ENCODE assay signal across 9 cellular contexts in genomic region chr3:66469220-66469640, GRCh38. TPM values are rescaled to one million over a fixed set of nuclear protein-coding genes. Genes with fewer than 3 reads are reported as not detected.
DNase-seq lines count a peak whose midpoint lies in the region; ATAC-seq lines count a peak whose summit lies in the region.
"Had no signal": no experiment of that assay in that cellular context is flagged by ENCODE, and none has a peak within 500 bp of the region (broad histone marks: within the 10 kb centered on the region; RNA-seq: fewer than 3 reads in every experiment).

No MANE protein-coding gene starts in this region.

- H3K9ac ChIP-seq in mesendoderm (ENCODE audit: low read length), result no peak overlapping the region

- H3K79me2 ChIP-seq in mesendoderm (ENCODE audit: control insufficient read depth, insufficient read depth, low read length), result peaks cover 29% of the 10 kb centered on the region

- H3K27me3 ChIP-seq in mesendoderm (ENCODE audit: insufficient read depth, low read length, poor library complexity), result no peaks in the 10 kb centered on the region

- no peak overlapping the region for H4K5ac ChIP-seq in mesendoderm (ENCODE audit: low read length)

- H2BK5ac ChIP-seq in mesendoderm (ENCODE audit: low read length), result no peak overlapping the region

- peak overlapping the region; percentile 67 for H3K4me3 Mint-ChIP-seq in activated T-cell treated with anti-CD3 and anti-CD28 coated beads, Interleukin-2, amount 50 U/mL, for 24 hours
- peak overlapping the region; percentile 6 to 19 for H3K4me3 Mint-ChIP-seq in stimulated activated naive B cell treated with anti-CD40 and anti-IgM and Interleukin-4, amounts not matched to agents 10 μg/mL and 1 μg/mL and 100 μg/mL, for 72 hours

- H3K27me3 Mint-ChIP-seq in activated T-cell treated with anti-CD3 and anti-CD28 coated beads, Interleukin-2, amount 50 U/mL, for 24 hours, result no peaks in the 10 kb centered on the region
- peaks cover 4 to 12% of the 10 kb centered on the region in 2 donors for H3K27me3 Mint-ChIP-seq in stimulated activated naive B cell treated with anti-CD40 and anti-IgM and Interleukin-4, amounts not matched to agents 10 μg/mL and 1 μg/mL and 100 μg/mL, for 72 hours

- H3K56ac ChIP-seq in mesendoderm (ENCODE audit: low read length), result no peak overlapping the region

- H4K8ac ChIP-seq in mesendoderm (ENCODE audit: low read depth, low read length), result no peak overlapping the region

- no peak overlapping the region for H2BK120ac ChIP-seq in mesendoderm (ENCODE audit: low read depth, low read length)

- peak overlapping the region; percentile 96 for H3K27ac Mint-ChIP-seq in activated T-cell treated with anti-CD3 and anti-CD28 coated beads, Interleukin-2, amount 50 U/mL, for 24 hours
- H3K27ac Mint-ChIP-seq in stimulated activated naive B cell treated with anti-CD40 and anti-IgM and Interleukin-4, amounts not matched to agents 10 μg/mL and 1 μg/mL and 100 μg/mL, for 72 hours, result peak overlapping the region; percentile 91

- no CpG with 5 or more reads among the region's 4 CpGs for WGBS in mesendoderm (ENCODE audit: extremely low coverage, insufficient coverage, low lambda C conversion rate)

- peak; percentile 65 for ATAC-seq in HG02678 (IDR thresholded peaks at IDR 0.05; ENCODE audit: unreplicated experiment)
- ATAC-seq in stimulated activated naive B cell treated with anti-CD40 and anti-IgM and Interleukin-4, amounts not matched to agents 10 μg/mL and 1 μg/mL and 100 μg/mL, for 72 hours (replicated peaks), result peak; percentile 62 to 76

- H3K4me1 ChIP-seq in mesendoderm (ENCODE audit: control insufficient read depth, low read depth, low read length), result peaks cover 6% of the 10 kb centered on the region

- H2BK15ac ChIP-seq in mesendoderm (replicated peaks; ENCODE audit: low read depth), result no peak overlapping the region

- no peak overlapping the region for H3K18ac ChIP-seq in mesendoderm (ENCODE audit: low read length)

- peaks cover 13% of the 10 kb centered on the region for H3K79me1 ChIP-seq in mesendoderm (ENCODE audit: low read length)

- H3K4ac ChIP-seq in mesendoderm (ENCODE audit: low read depth, low read length), result no peak overlapping the region

- DNase-seq in activated T-cell treated with anti-CD3 and anti-CD28 coated beads, Interleukin-2, amount 50 U/mL, for 24 hours, result no peak
- no peak for DNase-seq in activated T-cell treated with anti-CD3 and anti-CD28 coated beads, Interleukin-2, amount 50 U/mL, for 1 hour
- DNase-seq in NCI-H526 treated with DMSO at 0.1 percent for 48 hours (lab: John Stamatoyannopoulos, UW) (peak; percentile 71), mesendoderm (no peak), DMS53 (lab: John Stamatoyannopoulos, UW) (no peak), NCI-H2081 treated with DMSO at 0.1 percent for 48 hours (lab: John Stamatoyannopoulos, UW) (no peak)
- peak; percentile 35 for DNase-seq in stimulated activated naive B cell treated with anti-CD40 and anti-IgM and Interleukin-4, amounts not matched to agents 10 μg/mL and 1 μg/mL and 100 μg/mL, for 72 hours
- DNase-seq: left ventricle myocardium inferior had no signal

- no peaks in the 10 kb centered on the region for H3K9me3 Mint-ChIP-seq in activated T-cell treated with anti-CD3 and anti-CD28 coated beads, Interleukin-2, amount 50 U/mL, for 24 hours
- no peaks in the 10 kb centered on the region for H3K9me3 Mint-ChIP-seq in stimulated activated naive B cell treated with anti-CD40 and anti-IgM and Interleukin-4, amounts not matched to agents 10 μg/mL and 1 μg/mL and 100 μg/mL, for 72 hours

- H3K4me3 ChIP-seq in mesendoderm (ENCODE audit: low read length), result no peak overlapping the region
- H3K4me3 ChIP-seq: left ventricle myocardium inferior had no signal

- H3K36me3 Mint-ChIP-seq in activated T-cell treated with anti-CD3 and anti-CD28 coated beads, Interleukin-2, amount 50 U/mL, for 24 hours (ENCODE audit: low read depth), result peaks cover 23% of the 10 kb centered on the region
- H3K36me3 Mint-ChIP-seq in stimulated activated naive B cell treated with anti-CD40 and anti-IgM and Interleukin-4, amounts not matched to agents 10 μg/mL and 1 μg/mL and 100 μg/mL, for 72 hours, result no peaks in the 10 kb centered on the region

- no peak overlapping the region for H3K23ac ChIP-seq in mesendoderm (ENCODE audit: low read length)

- no peak overlapping the region for H3K4me2 ChIP-seq in mesendoderm (ENCODE audit: low read length)

- H3K36me3 ChIP-seq in mesendoderm (ENCODE audit: control insufficient read depth, insufficient read depth, low read length), result no peaks in the 10 kb centered on the region
- H3K36me3 ChIP-seq: left ventricle myocardium inferior had no signal

- H3K27ac ChIP-seq in mesendoderm (ENCODE audit: low read depth, low read length), result no peak overlapping the region
- H3K27ac ChIP-seq: left ventricle myocardium inferior had no signal

- H2AK5ac ChIP-seq in mesendoderm (ENCODE audit: low read length), result no peak overlapping the region

- H3K4me1 Mint-ChIP-seq in activated T-cell treated with anti-CD3 and anti-CD28 coated beads, Interleukin-2, amount 50 U/mL, for 24 hours (ENCODE audit: low read depth), result peaks cover 65% of the 10 kb centered on the region
- peaks cover 40 to 64% of the 10 kb centered on the region in 2 donors for H3K4me1 Mint-ChIP-seq in stimulated activated naive B cell treated with anti-CD40 and anti-IgM and Interleukin-4, amounts not matched to agents 10 μg/mL and 1 μg/mL and 100 μg/mL, for 72 hours

RNA-seq across cellular contexts. Expression of gene LRIG1, which starts 31.6 kb away (rescaled TPM):
- 10.9 TPM for polyA plus RNA-seq in mesendoderm (2013, experiment 1 of 2)
- 12.6 TPM for polyA plus RNA-seq in mesendoderm (2013, experiment 2 of 2)

Comparison
In these comparisons a context has a peak if more than half of its experiments do, and no peak if none do; other contexts are left out.
1. DNase-seq: peak in NCI-H526 treated with DMSO at 0.1 percent for 48 hours (single experiment) and stimulated activated naive B cell treated with anti-CD40 and anti-IgM and Interleukin-4, amounts not matched to agents 10 μg/mL and 1 μg/mL and 100 μg/mL, for 72 hours (single experiment); none in activated T-cell treated with anti-CD3 and anti-CD28 coated beads, Interleukin-2, amount 50 U/mL, for 24 hours (single experiment), activated T-cell treated with anti-CD3 and anti-CD28 coated beads, Interleukin-2, amount 50 U/mL, for 1 hour (single experiment), mesendoderm (single experiment), DMS53 (single experiment) and NCI-H2081 treated with DMSO at 0.1 percent for 48 hours (single experiment).